Comparison of ENCODE assay signal across 8 cellular contexts in genomic region chr1:100038401-100039306, GRCh38.
DNase-seq lines count a peak whose midpoint lies in the region; ATAC-seq and TF ChIP-seq lines count a peak whose summit lies in the region.

No MANE protein-coding gene starts in this region.

- peak overlapping the region; percentile 93 for H2AFZ ChIP-seq in osteoblast (ENCODE audit: low read length)

- H3K36me3 Mint-ChIP-seq in Calu3 (ENCODE audit: insufficient read depth, unreplicated experiment): peaks cover 35% of the 10 kb centered on the region

- POLR2A ChIA-PET in RWPE1 (lab: Yijun Ruan, JAX; ENCODE audit: low non-redundant PET): interaction anchor here (0.6 kb wide), 1 partner anchor 427 kb away, joined by 3 read pairs; no protein-coding TSS in a partner anchor

- CTCF ChIA-PET in Calu3 (lab: Charles Lee): interaction anchor here (1.1 kb wide), 1 partner anchor 186 kb away, joined by 3 read pairs; no protein-coding TSS in a partner anchor
- CTCF ChIA-PET in RWPE1 (lab: Yijun Ruan, JAX): interaction anchor here (0.6 kb wide), 1 partner anchor 142 kb away, joined by 3 read pairs; no protein-coding TSS in a partner anchor

- TF ChIP-seq CTCF in Calu3 (IDR thresholded peaks at IDR 0.05; ENCODE audit: unreplicated experiment) (no peak), RWPE1 (conservative IDR thresholded peaks at IDR 0.05; ENCODE audit: low read depth) (no peak), osteoblast (IDR thresholded peaks at IDR 0.05; ENCODE audit: extremely low read depth, low read depth, low read length) (no peak), thoracic aorta (IDR thresholded peaks at IDR 0.05) (no peak)

- peaks cover 26% of the 10 kb centered on the region for H4K20me1 ChIP-seq in osteoblast (ENCODE audit: insufficient read depth, low read length)

- intact Hi-C loops in Calu3 (cut with micrococcal nuclease; ENCODE audit: unreplicated experiment): loop anchor here (5.0 kb wide), 1 partner anchor 94 kb away; the partner anchor contains the start of genes SASS6 and TRMT13

- H3K4me3 Mint-ChIP-seq in Calu3 (ENCODE audit: low read depth, unreplicated experiment): peak overlapping the region; percentile 90

- H3K4me1 ChIP-seq in osteoblast (ENCODE audit: insufficient read depth, low read length) (peaks cover 17% of the 10 kb centered on the region), thoracic aorta (ENCODE audit: control insufficient read depth in 1 of 2, low read depth in 2 of 2) (peaks cover 16 to 45% of the 10 kb centered on the region in 2 donors)

- H3K9me3 ChIP-seq in osteoblast (ENCODE audit: low read depth, low read length) (no peaks in the 10 kb centered on the region), thoracic aorta (no peaks in the 10 kb centered on the region)

- no peaks in the 10 kb centered on the region for H3K4me1 Mint-ChIP-seq in Calu3 (ENCODE audit: low read depth, unreplicated experiment)

- H3K4me2 ChIP-seq in osteoblast (ENCODE audit: insufficient read depth, low read length): peak overlapping the region; percentile 92

- DNase-seq in Calu3 (peak; percentile 35), HPDE6-E6E7 (ENCODE audit: extremely low spot score) (peak; percentile 28), RWPE1 (ENCODE audit: low spot score) (peak; percentile 41), globus pallidus (ENCODE audit: low spot score) (peak; percentile 49), osteoblast (ENCODE audit: insufficient read length, low spot score, missing footprints) (peak; percentile 81), thoracic aorta (ENCODE audit: low spot score) (no peak)
- DNase-seq in activated naive CD4-positive, alpha-beta T cell treated with Interleukin-2 at 50 U/mL for 16 hours: peak; percentile 84

- H3K27me3 ChIP-seq in osteoblast (ENCODE audit: insufficient read depth, low read length): no peaks in the 10 kb centered on the region
- H3K27me3 ChIP-seq in thoracic aorta (replicated peaks; ENCODE audit: insufficient read depth): no peaks in the 10 kb centered on the region

- peak overlapping the region; percentile 97 for H3K4me3 ChIP-seq in osteoblast (ENCODE audit: insufficient read depth, low read length)
- peak overlapping the region; percentile 82 for H3K4me3 ChIP-seq in thoracic aorta

- no TSS peak for BruUV-seq in Calu3 (replicated peaks; lab: Mats Ljungman, UMichigan)

- ATAC-seq in GM19467 (IDR thresholded peaks at IDR 0.05; ENCODE audit: unreplicated experiment): peak; percentile 46
- ATAC-seq in thoracic aorta (ENCODE audit: insufficient number of reproducible peaks, low FRiP score, low read depth): peak; percentile 27

- peaks cover 69% of the 10 kb centered on the region for H3K79me2 ChIP-seq in osteoblast (ENCODE audit: insufficient read depth, low read length)

- no peaks in the 10 kb centered on the region for H3K27me3 Mint-ChIP-seq in Calu3 (ENCODE audit: unreplicated experiment)

- H3K27ac Mint-ChIP-seq in Calu3 (ENCODE audit: unreplicated experiment): peak overlapping the region; percentile 94

- H3K36me3 ChIP-seq in osteoblast (ENCODE audit: insufficient read depth, low read length) (no peaks in the 10 kb centered on the region), thoracic aorta (no peaks in the 10 kb centered on the region)

- no peaks in the 10 kb centered on the region for H3K9me3 Mint-ChIP-seq in Calu3 (ENCODE audit: low read depth, unreplicated experiment)

- peak overlapping the region; percentile 91 for H3K27ac ChIP-seq in RWPE1
- peak overlapping the region; percentile 93 for H3K27ac ChIP-seq in osteoblast (ENCODE audit: low read depth, low read length)
- peak overlapping the region; percentile 83 to 96 for H3K27ac ChIP-seq in thoracic aorta
